ENCODE assay signal across 7 cellular contexts in the genomic region with DNA sequence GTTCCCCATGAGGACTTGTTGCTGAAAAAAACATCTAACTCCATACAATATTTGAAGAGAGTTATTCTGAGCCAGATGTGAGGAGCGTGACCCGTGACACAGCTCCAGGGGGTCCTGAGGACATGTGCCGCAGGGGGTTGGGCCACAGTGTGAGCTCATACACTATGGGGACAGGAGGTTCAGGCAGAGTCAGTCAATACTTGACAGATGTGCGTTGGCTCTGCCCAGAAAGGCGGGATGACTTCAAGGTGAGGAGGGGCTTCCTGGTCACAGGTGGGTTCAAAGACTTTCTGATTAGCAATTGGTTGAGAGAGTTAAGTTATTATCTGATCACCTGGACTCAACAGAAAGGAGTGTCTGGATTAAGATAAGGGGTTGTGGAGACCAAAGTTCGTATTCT.
DNase-seq lines count a peak whose midpoint lies in the region; ATAC-seq and TF ChIP-seq lines count a peak whose summit lies in the region.
"Not testable (repeated sequence)": the region's sequence is repeated elsewhere in the genome, so short reads cannot be mapped to it uniquely, and the experiment has no call there.

No MANE protein-coding gene starts in this region.

- TF ChIP-seq POLR2A in HCT116 (IDR thresholded peaks at IDR 0.05; ENCODE audit: borderline replicate concordance, extremely low read depth, insufficient read depth, insufficient read length); ovary (IDR thresholded peaks at IDR 0.05): not testable (repeated sequence)

- not testable (repeated sequence) for H3K4me3 ChIP-seq in HCT116 (replicated peaks in 1 of 2; ENCODE audit: low read depth in 1 of 2, low read length in 2 of 2); RWPE2 (ENCODE audit: severe bottlenecking); brain microvascular endothelial cell (ENCODE audit: low read depth, low read length); ovary; thoracic aorta

- not testable (repeated sequence) for BruUV-seq in HCT116 (replicated peaks; lab: Mats Ljungman, UMichigan)

- not testable (repeated sequence) for H3K9me3 ChIP-seq in HCT116 (ENCODE audit: control insufficient read depth in 1 of 2, insufficient read depth in 1 of 2, low read depth in 1 of 2, low read length in 2 of 2); RWPE2 (ENCODE audit: severe bottlenecking); ovary; thoracic aorta

- H3K9me2 ChIP-seq in HCT116 (ENCODE audit: insufficient read depth) = not testable (repeated sequence)

- POLR2A ChIA-PET in HCT116 (lab: Charles Lee) = not testable (repeated sequence)

- H3K27me3 ChIP-seq in HCT116 (ENCODE audit: insufficient read depth, low read length); RWPE2 (ENCODE audit: insufficient read depth, poor library complexity, severe bottlenecking); brain microvascular endothelial cell (replicated peaks); ovary; thoracic aorta (replicated peaks; ENCODE audit: insufficient read depth): not testable (repeated sequence)

- H3K27ac ChIP-seq in HCT116 (ENCODE audit: low read depth, low read length) = not testable (repeated sequence)
- H3K27ac ChIP-seq in RWPE2 (ENCODE audit: poor library complexity, severe bottlenecking) = peak overlapping the region; percentile 35
- H3K27ac ChIP-seq in brain microvascular endothelial cell = peak overlapping the region; percentile 100
- H3K27ac ChIP-seq in ovary = peak overlapping the region; percentile 75 to 92
- H3K27ac ChIP-seq in thoracic aorta = peak overlapping the region; percentile 79 to 92

- TF ChIP-seq EP300 in ovary (IDR thresholded peaks at IDR 0.05) = not testable (repeated sequence)

- not testable (repeated sequence) for DNase-seq in HCT116 (ENCODE audit: low read depth, low spot score); RWPE2 (ENCODE audit: low spot score); brain microvascular endothelial cell; thoracic aorta (ENCODE audit: low spot score)
- peak; percentile 39 for DNase-seq in ecto neural progenitor cell (ENCODE audit: low spot score)
- peak; percentile 30 for DNase-seq in mucosa of gallbladder (ENCODE audit: low spot score)
- peak in 3 of 5 donors; percentile 38 to 50 (median 42) for DNase-seq in ovary

- not testable (repeated sequence) for H3K79me2 ChIP-seq in HCT116 (ENCODE audit: insufficient read depth, low read length)

- H4K20me1 ChIP-seq in HCT116 (ENCODE audit: insufficient read depth) = not testable (repeated sequence)

- not testable (repeated sequence) for H3K36me3 ChIP-seq in HCT116 (ENCODE audit: control insufficient read depth in 1 of 2, insufficient read depth in 2 of 2, low read length in 2 of 2); RWPE2 (ENCODE audit: low read depth); brain microvascular endothelial cell (replicated peaks); ovary; thoracic aorta

- H3K4me1 ChIP-seq in HCT116 (ENCODE audit: control insufficient read depth in 1 of 2, insufficient read depth in 2 of 2, low read length in 2 of 2) (peaks cover 36 to 59% of the 10 kb centered on the region in 2 experiments), RWPE2 (ENCODE audit: insufficient read depth, poor library complexity, severe bottlenecking) (peaks cover 29% of the 10 kb centered on the region), ovary (ENCODE audit: insufficient read depth) (peaks cover 33% of the 10 kb centered on the region), thoracic aorta (ENCODE audit: control insufficient read depth in 1 of 2, low read depth in 2 of 2) (peaks cover 17 to 40% of the 10 kb centered on the region in 2 donors)

- not testable (repeated sequence) for H3K9ac ChIP-seq in HCT116 (ENCODE audit: low read length)

- not testable (repeated sequence) for ATAC-seq in HCT116; RWPE2 (ENCODE audit: low read depth); thoracic aorta (ENCODE audit: insufficient number of reproducible peaks, low FRiP score, low read depth)

- intact Hi-C loops in HCT116 (cut with micrococcal nuclease); ovary (cut with DNase I): not testable (repeated sequence)

- RAD21 ChIA-PET in HCT116 (lab: Charles Lee; ENCODE audit: low non-redundant PET in 1 of 2, low total read pairs in 2 of 2, uncharacterized antibody in 2 of 2, unreplicated experiment in 2 of 2) = not testable (repeated sequence)

- WGBS in ovary, 3 donors = 87 to 95% (median 95%) methylated on average over 6 of the region's 6 CpGs

- not testable (repeated sequence) for TF ChIP-seq RAD21 in HCT116 (IDR thresholded peaks at IDR 0.05; ENCODE audit: low read depth)

- not testable (repeated sequence) for H2AFZ ChIP-seq in HCT116 (ENCODE audit: low read depth, low read length, poor library complexity, severe bottlenecking)

- TF ChIP-seq CTCF in HCT116 (IDR thresholded peaks at IDR 0.05 in 2 of 3, conservative IDR thresholded peaks at IDR 0.05 in 1 of 3; ENCODE audit: borderline replicate concordance in 1 of 3, insufficient read depth in 1 of 3, low read depth in 2 of 3, low read length in 2 of 3); RWPE2 (IDR thresholded peaks at IDR 0.05; ENCODE audit: poor library complexity, severe bottlenecking); brain microvascular endothelial cell (IDR thresholded peaks at IDR 0.05; ENCODE audit: low read depth, low read length, missing control alignments); ovary (IDR thresholded peaks at IDR 0.05); thoracic aorta (IDR thresholded peaks at IDR 0.05): not testable (repeated sequence)

- CTCF ChIA-PET in HCT116 (lab: Charles Lee) = not testable (repeated sequence)

- peak overlapping the region; percentile 59 for H3K4me2 ChIP-seq in HCT116 (ENCODE audit: low read length)

- in situ Hi-C loops in brain microvascular endothelial cell (cut with HindIII; ENCODE audit: low pct_ligation_motif_present, low sequenced_read_pairs) = not testable (repeated sequence)
